ENCODE assay signal across 15 cellular contexts in genomic region chr10:6146921-6147320, GRCh38. TPM values are rescaled to one million over a fixed set of nuclear protein-coding genes. Genes with fewer than 3 reads are reported as not detected.
DNase-seq lines count a peak whose midpoint lies in the region; ATAC-seq and TF ChIP-seq lines count a peak whose summit lies in the region.
"Had no signal": no experiment of that assay in that cellular context is flagged by ENCODE, and none has a peak within 500 bp of the region (broad histone marks: within the 10 kb centered on the region; RNA-seq: fewer than 3 reads in every experiment).

No MANE protein-coding gene starts in this region.

- WGBS in tibial nerve, 2 donors: 73 to 85% methylated on average over 7 to 11 of the region's 11 CpGs

- H3K9me3 Mint-ChIP-seq in CD14-positive monocyte: no peaks in the 10 kb centered on the region
- no peaks in the 10 kb centered on the region for H3K9me3 Mint-ChIP-seq in CD8-positive, alpha-beta memory T cell
- H3K9me3 Mint-ChIP-seq in activated naive CD8-positive, alpha-beta T cell treated with anti-CD3 and anti-CD28 coated beads, Interleukin-2, amount 50 U/mL, for 24 hours: no peaks in the 10 kb centered on the region
- no peaks in the 10 kb centered on the region for H3K9me3 Mint-ChIP-seq in natural killer cell
- H3K9me3 Mint-ChIP-seq: stimulated activated memory B cell treated with anti-CD40 and anti-IgM and Interleukin-4, amounts not matched to agents 10 μg/mL and 1 μg/mL and 100 μg/mL, for 72 hours had no signal

- H3K27me3 ChIP-seq in CD8-positive, alpha-beta memory T cell (ENCODE audit: insufficient read depth, low read length, poor library complexity, severe bottlenecking): no peaks in the 10 kb centered on the region
- no peaks in the 10 kb centered on the region for H3K27me3 ChIP-seq in tibial nerve
- H3K27me3 ChIP-seq: right atrium auricular region had no signal

- no peak for TF ChIP-seq POLR2A in tibial nerve (IDR thresholded peaks at IDR 0.05)

- DNase-seq in CD14-positive monocyte (ENCODE audit: low spot score): no peak
- DNase-seq in CD8-positive, alpha-beta memory T cell: peak in 1 of 5 donors; percentile 44
- no peak for DNase-seq in activated naive CD8-positive, alpha-beta T cell treated with anti-CD3 and anti-CD28 coated beads, Interleukin-2, amount 50 U/mL, for 24 hours
- no peak for DNase-seq in natural killer cell
- DNase-seq in cerebellum (ENCODE audit: low spot score): no peak
- DNase-seq in tibial nerve (ENCODE audit: low spot score in 2 of 2): no peak
- DNase-seq in GM13977 (ENCODE audit: low spot score): no peak
- no peak for DNase-seq in NCI-H1092 (lab: John Stamatoyannopoulos, UW)
- DNase-seq: activated CD4-positive, alpha-beta T cell treated with anti-CD3 and anti-CD28 coated beads, Interleukin-2, amount 50 U/mL, for 48 hours; left cardiac atrium; MM.1S; NCI-H2081 had no signal

- no peaks in the 10 kb centered on the region for H3K36me3 ChIP-seq in CD8-positive, alpha-beta memory T cell (ENCODE audit: insufficient read depth, low read length)
- peaks cover 0 to 13% (median 0%) of the 10 kb centered on the region in 3 donors for H3K36me3 ChIP-seq in tibial nerve
- H3K36me3 ChIP-seq: right atrium auricular region had no signal

- in situ Hi-C loops in GM13977 (cut with MboI; ENCODE audit: low pct_unique_long_range_greater_than_20kb, low sequenced_read_pairs, unreplicated experiment): no loop called here

- CTCF ChIA-PET in CD8-positive, alpha-beta memory T cell (lab: Charles Lee): interaction anchor here (0.9 to 6.2 kb wide), 5 partner anchors 9 to 56 kb away, joined by 3 to 34 read pairs (median 4); partner anchors contain the start of gene PFKFB3

- H3K27ac ChIP-seq in CD8-positive, alpha-beta memory T cell (ENCODE audit: low read depth, low read length): no peak overlapping the region
- peak overlapping the region in 1 of 4 donors; percentile 93 for H3K27ac ChIP-seq in tibial nerve
- H3K27ac ChIP-seq: epithelial cell of prostate had no signal

- H3K4me3 ChIP-seq in CD8-positive, alpha-beta memory T cell (ENCODE audit: low read length): no peak overlapping the region
- no peak overlapping the region for H3K4me3 ChIP-seq in tibial nerve
- H3K4me3 ChIP-seq: right atrium auricular region had no signal

- H3K27ac Mint-ChIP-seq in CD14-positive monocyte: no peak overlapping the region
- H3K27ac Mint-ChIP-seq in CD8-positive, alpha-beta memory T cell: peak overlapping the region in 4 of 8 donors; percentile 33 to 83 (median 66)
- H3K27ac Mint-ChIP-seq in activated naive CD8-positive, alpha-beta T cell treated with anti-CD3 and anti-CD28 coated beads, Interleukin-2, amount 50 U/mL, for 24 hours: no peak overlapping the region
- no peak overlapping the region for H3K27ac Mint-ChIP-seq in natural killer cell

- no peak for TF ChIP-seq CTCF in CD14-positive monocyte (IDR thresholded peaks at IDR 0.05)
- TF ChIP-seq CTCF in natural killer cell (IDR thresholded peaks at IDR 0.05): no peak
- TF ChIP-seq CTCF in tibial nerve (IDR thresholded peaks at IDR 0.05): no peak
- no peak for TF ChIP-seq CTCF in GM13977 (IDR thresholded peaks at IDR 0.05; ENCODE audit: extremely low read depth, insufficient read depth, missing control alignments)

- H3K27me3 Mint-ChIP-seq in CD14-positive monocyte (ENCODE audit: low read depth in 3 of 3) (peaks cover 0 to 13% (median 5%) of the 10 kb centered on the region in 3 donors), natural killer cell (ENCODE audit: low read depth in 2 of 2) (no peaks in the 10 kb centered on the region)
- no peaks in the 10 kb centered on the region for H3K27me3 Mint-ChIP-seq in CD8-positive, alpha-beta memory T cell
- H3K27me3 Mint-ChIP-seq in activated naive CD8-positive, alpha-beta T cell treated with anti-CD3 and anti-CD28 coated beads, Interleukin-2, amount 50 U/mL, for 24 hours: no peaks in the 10 kb centered on the region
- H3K27me3 Mint-ChIP-seq: stimulated activated memory B cell treated with anti-CD40 and anti-IgM and Interleukin-4, amounts not matched to agents 10 μg/mL and 1 μg/mL and 100 μg/mL, for 72 hours had no signal

- H3K36me3 Mint-ChIP-seq in CD14-positive monocyte: peaks cover 31 to 32% of the 10 kb centered on the region in 2 donors
- H3K36me3 Mint-ChIP-seq in CD8-positive, alpha-beta memory T cell: peaks cover 0 to 5% (median 0%) of the 10 kb centered on the region in 3 donors
- H3K36me3 Mint-ChIP-seq in activated naive CD8-positive, alpha-beta T cell treated with anti-CD3 and anti-CD28 coated beads, Interleukin-2, amount 50 U/mL, for 24 hours (ENCODE audit: low read depth): peaks cover 11% of the 10 kb centered on the region
- no peaks in the 10 kb centered on the region for H3K36me3 Mint-ChIP-seq in natural killer cell
- H3K36me3 Mint-ChIP-seq: stimulated activated memory B cell treated with anti-CD40 and anti-IgM and Interleukin-4, amounts not matched to agents 10 μg/mL and 1 μg/mL and 100 μg/mL, for 72 hours had no signal

- no peaks in the 10 kb centered on the region for H3K9me3 ChIP-seq in CD8-positive, alpha-beta memory T cell (ENCODE audit: low read length)
- H3K9me3 ChIP-seq in tibial nerve: no peaks in the 10 kb centered on the region
- H3K9me3 ChIP-seq: right atrium auricular region had no signal

- intact Hi-C loops in CD14-positive monocyte (cut with micrococcal nuclease) (no loop called here), natural killer cell (cut with micrococcal nuclease) (loop anchor here (10.0 kb wide), 1 partner anchor 132 kb away; no protein-coding TSS in a partner anchor)

- TF ChIP-seq EP300 in tibial nerve (IDR thresholded peaks at IDR 0.05): no peak

- H3K4me1 Mint-ChIP-seq in CD14-positive monocyte (peaks cover 75% of the 10 kb centered on the region), natural killer cell (peaks cover 27 to 46% of the 10 kb centered on the region in 2 donors)
- H3K4me1 Mint-ChIP-seq in CD8-positive, alpha-beta memory T cell: peaks cover 52 to 65% (median 53%) of the 10 kb centered on the region in 3 donors
- H3K4me1 Mint-ChIP-seq in activated naive CD8-positive, alpha-beta T cell treated with anti-CD3 and anti-CD28 coated beads, Interleukin-2, amount 50 U/mL, for 24 hours: peaks cover 80% of the 10 kb centered on the region

- H3K4me1 ChIP-seq in CD8-positive, alpha-beta memory T cell (ENCODE audit: insufficient read depth, low read length): peaks cover 44% of the 10 kb centered on the region
- peaks cover 0 to 47% (median 15%) of the 10 kb centered on the region in 4 donors for H3K4me1 ChIP-seq in tibial nerve

- H3K4me3 Mint-ChIP-seq in CD14-positive monocyte: peak overlapping the region; percentile 42 to 86
- peak overlapping the region; percentile 73 to 92 (median 83) for H3K4me3 Mint-ChIP-seq in CD8-positive, alpha-beta memory T cell
- peak overlapping the region; percentile 82 for H3K4me3 Mint-ChIP-seq in activated naive CD8-positive, alpha-beta T cell treated with anti-CD3 and anti-CD28 coated beads, Interleukin-2, amount 50 U/mL, for 24 hours
- peak overlapping the region; percentile 66 for H3K4me3 Mint-ChIP-seq in natural killer cell

- no peak for ATAC-seq in activated naive CD8-positive, alpha-beta T cell treated with anti-CD3 and anti-CD28 coated beads, Interleukin-2, amount 50 U/mL, for 24 hours
- no peak for ATAC-seq in natural killer cell
- ATAC-seq: left cardiac atrium; stimulated activated memory B cell treated with anti-CD40 and anti-IgM and Interleukin-4, amounts not matched to agents 10 μg/mL and 1 μg/mL and 100 μg/mL, for 72 hours had no signal

- POLR2A ChIA-PET in CD8-positive, alpha-beta memory T cell (lab: Charles Lee): interaction anchor here (0.5 kb wide), 1 partner anchor 59 kb away, joined by 3 read pairs; no protein-coding TSS in a partner anchor

RNA-seq across cellular contexts. Expression of gene PFKFB3, which starts 55.8 kb away (rescaled TPM):
- polyA plus RNA-seq in CD14-positive monocyte: 10 to 100 TPM; 12.2 to 15.8 TPM
- total RNA-seq in CD8-positive, alpha-beta memory T cell: 10 to 100 TPM; 53.6 to 60.1 TPM
- 7.4 TPM for polyA plus RNA-seq in CD8-positive, alpha-beta memory T cell
- total RNA-seq in natural killer cell (10 to 100 TPM; 33.4 to 59.7 (median 39.0) TPM), cerebellum (27.0 TPM), tibial nerve (100 to 1,000 TPM in 2 of 4 donors, 10 to 100 TPM in 2; 72.0 to 183 (median 98.7) TPM)

RNA-seq across cellular contexts. Expression of gene RBM17, which starts 58.1 kb away (rescaled TPM):
- 10 to 100 TPM; 44.5 to 51.4 TPM for polyA plus RNA-seq in CD14-positive monocyte
- 100 to 1,000 TPM; 269 to 282 TPM for total RNA-seq in CD8-positive, alpha-beta memory T cell
- 91.8 TPM for polyA plus RNA-seq in CD8-positive, alpha-beta memory T cell
- total RNA-seq in natural killer cell (100 to 1,000 TPM; 120 to 147 (median 147) TPM), cerebellum (48.1 TPM), tibial nerve (100 to 1,000 TPM in 2 of 4 donors, 10 to 100 TPM in 2; 70.6 to 109 (median 94.3) TPM)
